ENCODE assay signal across 1 cellular context in genomic region chr14:54450535-54450934, GRCh38.
TF ChIP-seq lines count a peak whose summit lies in the region.

No MANE protein-coding gene starts in this region.

TF ChIP-seq in IMR-90, 13 proteins besides CTCF, POLR2A, EP300 and RAD21:
- no peak for TF ChIP-seq USF2 (IDR thresholded peaks at IDR 0.05; ENCODE audit: low read depth, low read length)
- no peak for TF ChIP-seq RFX5 (IDR thresholded peaks at IDR 0.05; ENCODE audit: low read depth, low read length)
- TF ChIP-seq FOS (IDR thresholded peaks at IDR 0.05; ENCODE audit: low read depth, low read length), result no peak
- no peak for TF ChIP-seq NFE2L2 (IDR thresholded peaks at IDR 0.05; ENCODE audit: low read depth, low read length)
- TF ChIP-seq CEBPB (IDR thresholded peaks at IDR 0.05; ENCODE audit: low read depth, low read length), result no peak
- no peak for TF ChIP-seq BHLHE40 (IDR thresholded peaks at IDR 0.05; ENCODE audit: low read depth, low read length)
- no peak for TF ChIP-seq MAFK (IDR thresholded peaks at IDR 0.05; ENCODE audit: low read depth, low read length)
- TF ChIP-seq CHD1 (IDR thresholded peaks at IDR 0.05; ENCODE audit: low read depth, low read length), result no peak
- no peak for TF ChIP-seq MXI1 (IDR thresholded peaks at IDR 0.05; ENCODE audit: borderline replicate concordance, low read depth, low read length)
- no peak for TF ChIP-seq SMC3 (IDR thresholded peaks at IDR 0.05; ENCODE audit: low read depth, low read length)
